12 cellular contexts compared by ENCODE assay signal in genomic region chrX:68945603-68946228, GRCh38.
DNase-seq lines count a peak whose midpoint lies in the region; ATAC-seq and TF ChIP-seq lines count a peak whose summit lies in the region.
"Had no signal": no experiment of that assay in that cellular context is flagged by ENCODE, and none has a peak within 500 bp of the region (broad histone marks: within the 10 kb centered on the region; RNA-seq: fewer than 3 reads in every experiment).

No MANE protein-coding gene starts in this region.

- ATAC-seq in GM21825 (IDR thresholded peaks at IDR 0.05; ENCODE audit: unreplicated experiment): no peak

- H2AFZ ChIP-seq in OCI-LY1 (ENCODE audit: low read length): no peak overlapping the region

- H3K9me2 ChIP-seq in OCI-LY1 (ENCODE audit: low read depth, low read length): no peaks in the 10 kb centered on the region

- H3K9ac ChIP-seq in OCI-LY1 (ENCODE audit: low read length): no peak overlapping the region

- no peaks in the 10 kb centered on the region for H3K79me2 ChIP-seq in OCI-LY1 (ENCODE audit: insufficient read depth, low read length)

- H3K27ac ChIP-seq in OCI-LY1 (ENCODE audit: low read depth, low read length, poor library complexity, severe bottlenecking) (no peak overlapping the region), sigmoid colon (no peak overlapping the region), stomach (no peak overlapping the region)
- H3K27ac ChIP-seq: SJSA1, vagina had no signal

- TF ChIP-seq POLR2A in erythroblast (IDR thresholded peaks at IDR 0.05; ENCODE audit: low read length): no peak
- TF ChIP-seq POLR2A in sigmoid colon (IDR thresholded peaks at IDR 0.05): no peak
- no peak for TF ChIP-seq POLR2A in stomach (IDR thresholded peaks at IDR 0.05)

- TF ChIP-seq EP300 in sigmoid colon (IDR thresholded peaks at IDR 0.05): no peak
- TF ChIP-seq EP300 in stomach (IDR thresholded peaks at IDR 0.05): no peak

- no peaks in the 10 kb centered on the region for H4K20me1 ChIP-seq in OCI-LY1 (ENCODE audit: insufficient read depth, low read length)

- TF ChIP-seq CTCF in OCI-LY1 (IDR thresholded peaks at IDR 0.05; ENCODE audit: low read length) (0 out of 2 replicates have a peak, but pooled peaks have one; percentile 8), sigmoid colon (IDR thresholded peaks at IDR 0.05) (no peak), stomach (IDR thresholded peaks at IDR 0.05) (peak in 1 of 7 experiments; percentile 10)

- H3K9me3 ChIP-seq in OCI-LY1 (ENCODE audit: low read length): no peaks in the 10 kb centered on the region
- no peaks in the 10 kb centered on the region for H3K9me3 ChIP-seq in sigmoid colon
- no peaks in the 10 kb centered on the region for H3K9me3 ChIP-seq in stomach
- H3K9me3 ChIP-seq: SJSA1, vagina had no signal

- intact Hi-C loops in sigmoid colon (cut with DNase I) (no loop called here), stomach (cut with DNase I; ENCODE audit: low total_unique reads) (no loop called here)

- H3K4me1 ChIP-seq in OCI-LY1 (ENCODE audit: insufficient read depth, low read length, severe bottlenecking): no peaks in the 10 kb centered on the region
- peaks cover 0 to 9% (median 0%) of the 10 kb centered on the region in 4 donors for H3K4me1 ChIP-seq in sigmoid colon
- peaks cover 0 to 18% (median 11%) of the 10 kb centered on the region in 4 donors for H3K4me1 ChIP-seq in stomach
- H3K4me1 ChIP-seq: SJSA1, vagina had no signal

- no peaks in the 10 kb centered on the region for H3K27me3 ChIP-seq in OCI-LY1 (ENCODE audit: insufficient read depth, low read length)
- no peaks in the 10 kb centered on the region for H3K27me3 ChIP-seq in sigmoid colon
- H3K27me3 ChIP-seq in stomach: peaks cover 0 to 3% (median 0%) of the 10 kb centered on the region in 3 donors
- H3K27me3 ChIP-seq: SJSA1, vagina had no signal

- peak; percentile 36 for DNase-seq in NCI-H82 (lab: John Stamatoyannopoulos, UW)
- DNase-seq in NCI-H82 treated with DMSO at 0.1 percent for 48 hours (lab: John Stamatoyannopoulos, UW; ENCODE audit: unreplicated experiment): no peak
- DNase-seq in erythroblast (lab: John Stamatoyannopoulos, UW): peak; percentile 3 to 10
- DNase-seq in sigmoid colon: peak; percentile 30
- no peak for DNase-seq in COLO829 (ENCODE audit: low spot score)
- DNase-seq in stomach: no peak
- DNase-seq: activated gamma-delta T cell; stimulated activated CD4-positive, alpha-beta T cell treated with anti-CD3 and anti-CD28 coated beads, Interleukin-15, amount 100 ng/mL, for 24 hours had no signal

- no peaks in the 10 kb centered on the region for H3F3A ChIP-seq in OCI-LY1 (ENCODE audit: insufficient read depth, low read length)

- no peak overlapping the region for H3K4me2 ChIP-seq in OCI-LY1 (ENCODE audit: low read length)

- H3K36me3 ChIP-seq in OCI-LY1 (ENCODE audit: insufficient read depth, low read length): no peaks in the 10 kb centered on the region
- H3K36me3 ChIP-seq in sigmoid colon: no peaks in the 10 kb centered on the region
- H3K36me3 ChIP-seq in stomach: no peaks in the 10 kb centered on the region
- H3K36me3 ChIP-seq: SJSA1, vagina had no signal

- no peak overlapping the region for H3K4me3 ChIP-seq in OCI-LY1 (ENCODE audit: low read depth, low read length, poor library complexity, severe bottlenecking)
- no peak overlapping the region for H3K4me3 ChIP-seq in sigmoid colon
- H3K4me3 ChIP-seq in stomach: no peak overlapping the region
- H3K4me3 ChIP-seq: SJSA1, vagina had no signal

- 84 to 86% methylated on average over 10 of the region's 10 CpGs for WGBS in sigmoid colon, 2 donors
- WGBS in stomach, 5 donors: 58 to 78% (median 68%) methylated on average over 7 to 10 of the region's 10 CpGs

Comparison
In these comparisons a context has a peak if more than half of its experiments do, and no peak if none do; other contexts are left out.
1. DNase-seq: peak in NCI-H82 (single experiment), erythroblast (2 of 2) and sigmoid colon (single experiment); none in NCI-H82 treated with DMSO at 0.1 percent for 48 hours (single experiment), COLO829 (single experiment) and stomach (single experiment).